ENCODE assay signal across 11 cellular contexts in genomic region chr6:37821449-37821848, GRCh38. TPM values are rescaled to one million over a fixed set of nuclear protein-coding genes. Genes with fewer than 3 reads are reported as not detected.
DNase-seq lines count a peak whose midpoint lies in the region; ATAC-seq and TF ChIP-seq lines count a peak whose summit lies in the region.
"Had no signal": no experiment of that assay in that cellular context is flagged by ENCODE, and none has a peak within 500 bp of the region (broad histone marks: within the 10 kb centered on the region; RNA-seq: fewer than 3 reads in every experiment).

No MANE protein-coding gene starts in this region.

- peaks cover 6% of the 10 kb centered on the region; the same call in 1 of the 2 replicates for H3F3A ChIP-seq in Loucy (ENCODE audit: low read depth)

- POLR2A ChIA-PET in CD4-positive, alpha-beta T cell (lab: Charles Lee): interaction anchor here (2.9 kb wide), 1 partner anchor 10 kb away, joined by 9 read pairs; no protein-coding TSS in a partner anchor

- H3K4me1 Mint-ChIP-seq in CD4-positive, alpha-beta T cell (ENCODE audit: low read depth): peaks cover 85% of the 10 kb centered on the region
- H3K4me1 Mint-ChIP-seq in nephron: peaks cover 70% of the 10 kb centered on the region

- peak overlapping the region; percentile 91 for H3K4me3 Mint-ChIP-seq in CD4-positive, alpha-beta T cell
- H3K4me3 Mint-ChIP-seq in nephron: peak overlapping the region; percentile 84 to 97 (median 95)

- no peaks in the 10 kb centered on the region for H3K9me3 ChIP-seq in CD4-positive, alpha-beta T cell (ENCODE audit: control insufficient read depth, low read length)
- no peaks in the 10 kb centered on the region for H3K9me3 ChIP-seq in Loucy (ENCODE audit: insufficient read depth, low read depth, low read length)

- H3K27me3 Mint-ChIP-seq in CD4-positive, alpha-beta T cell: no peaks in the 10 kb centered on the region
- H3K27me3 Mint-ChIP-seq in nephron (ENCODE audit: low read depth): no peaks in the 10 kb centered on the region

- CTCF ChIA-PET in CD4-positive, alpha-beta T cell (lab: Charles Lee): no interaction called here

- H3K27me3 ChIP-seq in CD4-positive, alpha-beta T cell (ENCODE audit: control insufficient read depth, insufficient read depth, low read length): no peaks in the 10 kb centered on the region
- H3K27me3 ChIP-seq in Loucy (ENCODE audit: insufficient read depth, low read length, poor library complexity, severe bottlenecking): no peaks in the 10 kb centered on the region

- peak overlapping the region; percentile 84 for H3K27ac Mint-ChIP-seq in CD4-positive, alpha-beta T cell
- H3K27ac Mint-ChIP-seq in nephron: peak overlapping the region; percentile 77 to 93 (median 84)

- no peaks in the 10 kb centered on the region for H3K9me2 ChIP-seq in Loucy (replicated peaks; ENCODE audit: low read depth, low read length)

- H2AFZ ChIP-seq in Loucy (ENCODE audit: low read length): no peak overlapping the region

- H3K79me2 ChIP-seq in Loucy (ENCODE audit: insufficient read depth, low read length): peaks cover 77% of the 10 kb centered on the region

- TF ChIP-seq CTCF in CD4-positive, alpha-beta T cell (IDR thresholded peaks at IDR 0.05): no peak
- no peak for TF ChIP-seq CTCF in Loucy (conservative IDR thresholded peaks at IDR 0.05; ENCODE audit: low read length)
- TF ChIP-seq CTCF in nephron (IDR thresholded peaks at IDR 0.05; ENCODE audit: unreplicated experiment in 3 of 3): no peak

- peaks cover 17% of the 10 kb centered on the region for H3K36me3 Mint-ChIP-seq in CD4-positive, alpha-beta T cell (ENCODE audit: low read depth)
- no peaks in the 10 kb centered on the region for H3K36me3 Mint-ChIP-seq in nephron (ENCODE audit: low read depth)

- H3K36me3 ChIP-seq in Loucy (ENCODE audit: insufficient read depth, low read length): no peaks in the 10 kb centered on the region

- no peaks in the 10 kb centered on the region for H3K9me3 Mint-ChIP-seq in CD4-positive, alpha-beta T cell
- H3K9me3 Mint-ChIP-seq in nephron: no peaks in the 10 kb centered on the region

- intact Hi-C loops in CD4-positive, alpha-beta T cell (cut with DNase I, micrococcal nuclease): loop anchor here (5.0 kb wide), 2 partner anchors 36 to 309 kb away; no protein-coding TSS in a partner anchor

- H3K27ac ChIP-seq in CD4-positive, alpha-beta T cell (ENCODE audit: low read depth, low read length): no peak overlapping the region

- no peak for ATAC-seq in CD4-positive, alpha-beta T cell (ENCODE audit: poor library complexity)
- ATAC-seq in HG02763 (IDR thresholded peaks at IDR 0.05; ENCODE audit: unreplicated experiment): no peak

- no peak for DNase-seq in CD4-positive, alpha-beta T cell
- peak; percentile 9 for DNase-seq in dermis blood vessel endothelial cell
- DNase-seq in AG08396 (ENCODE audit: low spot score): no peak
- no peak for DNase-seq in NCI-H2081 treated with DMSO at 0.1 percent for 48 hours (lab: John Stamatoyannopoulos, UW)
- no peak for DNase-seq in NCI-H1417 treated with DMSO at 0.1 percent for 48 hours (lab: John Stamatoyannopoulos, UW)
- DNase-seq: activated effector memory CD4-positive, alpha-beta T cell treated with anti-CD3 and anti-CD28 coated beads, Interleukin-2, amount 50 U/mL, for 16 hours; NCI-H187 treated with DMSO at 0.1 percent for 48 hours; SIG-M5 had no signal

- peak overlapping the region; percentile 80 for H3K4me3 ChIP-seq in Loucy (ENCODE audit: low read length, poor library complexity, severe bottlenecking)

- H3K4me1 ChIP-seq in Loucy (ENCODE audit: insufficient read depth, low read length, poor library complexity, severe bottlenecking): peaks cover 68% of the 10 kb centered on the region

- peak overlapping the region; percentile 100 for H3K4me2 ChIP-seq in Loucy (ENCODE audit: low read depth, low read length, poor library complexity, severe bottlenecking)

- H4K20me1 ChIP-seq in Loucy (ENCODE audit: insufficient read depth, low read length, poor library complexity, severe bottlenecking): peaks cover 60% of the 10 kb centered on the region

- peak overlapping the region; percentile 87 for H3K9ac ChIP-seq in Loucy (ENCODE audit: low read depth, low read length, poor library complexity, severe bottlenecking)

RNA-seq across cellular contexts. Expression of gene ZFAND3, which starts 1.9 kb away (rescaled TPM):
- total RNA-seq in CD4-positive, alpha-beta T cell: 10 to 100 TPM; 34.4 to 37.0 TPM
- total RNA-seq in dermis blood vessel endothelial cell: 16.7 and 28.2 TPM in 2 replicates
